In genomic region chr16:22352726-22353125, GRCh38 we compare ENCODE assay signal across 16 cellular contexts. TPM values are rescaled to one million over a fixed set of nuclear protein-coding genes. Genes with fewer than 3 reads are reported as not detected.
DNase-seq lines count a peak whose midpoint lies in the region; ATAC-seq, FAIRE-seq and TF ChIP-seq lines count a peak whose summit lies in the region.
"Had no signal": no experiment of that assay in that cellular context is flagged by ENCODE, and none has a peak within 500 bp of the region (broad histone marks: within the 10 kb centered on the region; RNA-seq: fewer than 3 reads in every experiment).

No MANE protein-coding gene starts in this region.

- H3K9me2 ChIP-seq in SK-N-SH = no peaks in the 10 kb centered on the region

- H3K36me3 ChIP-seq in SK-N-SH (replicated peaks in 1 of 2; ENCODE audit: control insufficient read depth in 1 of 2, insufficient read depth in 2 of 2, low read length in 1 of 2) (peaks cover 16 to 56% of the 10 kb centered on the region in 2 experiments), HUES48 (ENCODE audit: control insufficient read depth, insufficient read depth, low read length) (peaks cover 46% of the 10 kb centered on the region), colonic mucosa (peaks cover 19% of the 10 kb centered on the region), rectal smooth muscle tissue (ENCODE audit: control insufficient read depth, insufficient read depth, low read length) (peaks cover 14% of the 10 kb centered on the region)

- peaks cover 81% of the 10 kb centered on the region for H3K79me2 ChIP-seq in SK-N-SH (ENCODE audit: insufficient read depth)

- peaks cover 44% of the 10 kb centered on the region for H3F3A ChIP-seq in SK-N-SH (replicated peaks; ENCODE audit: insufficient read depth)

- CTCF ChIA-PET in SK-N-SH (lab: Yijun Ruan, JAX) = interaction anchor here (2.5 kb wide), 1 partner anchor 31 kb away, joined by 8 read pairs; no protein-coding TSS in a partner anchor

- intact Hi-C loops in colonic mucosa (cut with DNase I) = no loop called here

- H3K4me3 ChIP-seq in SK-N-SH (ENCODE audit: low read depth in 2 of 2, low read length in 1 of 2) = no peak overlapping the region
- H3K4me3 ChIP-seq in HUES48 (ENCODE audit: low read depth, low read length) = no peak overlapping the region
- H3K4me3 ChIP-seq in colonic mucosa = no peak overlapping the region
- H3K4me3 ChIP-seq in rectal smooth muscle tissue (ENCODE audit: low read length) = no peak overlapping the region

- POLR2A ChIA-PET in SK-N-SH (lab: Yijun Ruan, JAX) = no interaction called here

- DNase-seq in SK-N-SH (no peak), colonic mucosa (no peak), D721Med (ENCODE audit: insufficient read length, low spot score) (no peak), GM10266 (ENCODE audit: extremely low spot score) (no peak)
- no peak for DNase-seq in stimulated activated CD4-positive, alpha-beta T cell treated with anti-CD3 and anti-CD28 coated beads, Interleukin-2, amount 100 ng/mL, for 48 hours
- DNase-seq: activated B cell treated with CpG ODN at 0.5 μM for 24 hours, NCI-H1436, PC-3, substantia nigra, SW 1271 had no signal

- H3K9ac ChIP-seq in SK-N-SH (peak overlapping the region; percentile 57), HUES48 (ENCODE audit: low read depth, low read length) (peak overlapping the region; percentile 48; the same call in 1 of the 2 replicates), colonic mucosa (ENCODE audit: low read depth in 2 of 2, low read length in 2 of 2) (no peak overlapping the region), rectal smooth muscle tissue (ENCODE audit: low read length) (no peak overlapping the region)

- peaks cover 3 to 20% of the 10 kb centered on the region in 2 experiments; a peak in 3 of 4 replicates for H3K4me1 ChIP-seq in SK-N-SH (ENCODE audit: control insufficient read depth in 1 of 2, insufficient read depth in 2 of 2, low read depth in 1 of 2, low read length in 1 of 2)
- peaks cover 23% of the 10 kb centered on the region for H3K4me1 ChIP-seq in HUES48 (ENCODE audit: control insufficient read depth, insufficient read depth, low read length)
- peaks cover 6% of the 10 kb centered on the region for H3K4me1 ChIP-seq in colonic mucosa
- peaks cover 9% of the 10 kb centered on the region for H3K4me1 ChIP-seq in rectal smooth muscle tissue (ENCODE audit: control insufficient read depth, insufficient read depth, low read length)

- TF ChIP-seq CTCF in SK-N-SH (IDR thresholded peaks at IDR 0.05) (no peak), colonic mucosa (IDR thresholded peaks at IDR 0.05) (no peak), D721Med (IDR thresholded peaks at IDR 0.05; ENCODE audit: insufficient read depth, missing control alignments) (no peak), GM10266 (IDR thresholded peaks at IDR 0.05; ENCODE audit: control insufficient read depth, insufficient read depth, low read depth, missing control alignments) (no peak)

- peak overlapping the region; percentile 64 to 96; a peak in 3 of 4 replicates for H3K27ac ChIP-seq in SK-N-SH (ENCODE audit: low read depth in 2 of 2, low read length in 1 of 2)
- H3K27ac ChIP-seq in HUES48 (ENCODE audit: low read depth, low read length) = peak overlapping the region; percentile 98
- H3K27ac ChIP-seq in colonic mucosa = peak overlapping the region; percentile 62
- peak overlapping the region; percentile 73 for H3K27ac ChIP-seq in rectal smooth muscle tissue (ENCODE audit: low read depth, low read length)
- H3K27ac ChIP-seq: 22Rv1 had no signal

- no peaks in the 10 kb centered on the region for H3K9me3 ChIP-seq in SK-N-SH
- no peaks in the 10 kb centered on the region for H3K9me3 ChIP-seq in HUES48 (ENCODE audit: control insufficient read depth, insufficient read depth, low read length)
- H3K9me3 ChIP-seq in colonic mucosa = no peaks in the 10 kb centered on the region

- no peaks in the 10 kb centered on the region for H3K27me3 ChIP-seq in SK-N-SH (ENCODE audit: insufficient read depth)
- H3K27me3 ChIP-seq in HUES48 (ENCODE audit: control insufficient read depth, insufficient read depth, low read length) = no peaks in the 10 kb centered on the region
- no peaks in the 10 kb centered on the region for H3K27me3 ChIP-seq in colonic mucosa
- H3K27me3 ChIP-seq in rectal smooth muscle tissue (ENCODE audit: control insufficient read depth, insufficient read depth, low read length) = no peaks in the 10 kb centered on the region

- 91% methylated on average over 4 of the region's 4 CpGs for WGBS in SK-N-SH (ENCODE audit: low lambda C conversion rate)

- TF ChIP-seq EP300 in SK-N-SH (IDR thresholded peaks at IDR 0.05; ENCODE audit: borderline replicate concordance in 1 of 2, low read depth in 1 of 2, low read length in 1 of 2) = no peak

- no peak for FAIRE-seq in D721Med (lab: Jason Lieb, UNC)
- FAIRE-seq: frontal cortex, GM12891 had no signal

- TF ChIP-seq RAD21 in SK-N-SH (IDR thresholded peaks at IDR 0.05; ENCODE audit: low read length) = no peak

- H4K20me1 ChIP-seq in SK-N-SH (ENCODE audit: insufficient read depth) = no peaks in the 10 kb centered on the region

- peak overlapping the region; percentile 52; the same call in 1 of the 2 replicates for H3K4me2 ChIP-seq in SK-N-SH

- no peak overlapping the region for H2AFZ ChIP-seq in SK-N-SH (ENCODE audit: low read depth)

- ATAC-seq in SK-N-SH treated with all-trans-retinoic acid at 6 μM for 48 hours = no peak

TF ChIP-seq in SK-N-SH, 30 proteins besides CTCF, POLR2A, EP300 and RAD21:
- no peak for TF ChIP-seq MXI1 (IDR thresholded peaks at IDR 0.05; ENCODE audit: low read depth, low read length)
- TF ChIP-seq TAF1 (IDR thresholded peaks at IDR 0.05; ENCODE audit: borderline replicate concordance, low read depth, low read length) = no peak
- no peak for TF ChIP-seq RXRA (IDR thresholded peaks at IDR 0.05; ENCODE audit: borderline replicate concordance, low read depth)
- no peak for TF ChIP-seq USF2 (IDR thresholded peaks at IDR 0.05; ENCODE audit: borderline replicate concordance, low read depth, low read length)
- no peak for TF ChIP-seq JUND (IDR thresholded peaks at IDR 0.05)
TF ChIP-seq in SK-N-SH: peak in this region for 0.

TF ChIP-seq in SK-N-SH treated with all-trans-retinoic acid at 6 μM for 48 hours, 23 proteins besides CTCF, POLR2A, EP300 and RAD21 (continues in another document):
- TF ChIP-seq ZFP30 (CRISPR knock-in tag; IDR thresholded peaks at IDR 0.05) (no peak), TOX (CRISPR knock-in tag; IDR thresholded peaks at IDR 0.05; ENCODE audit: borderline replicate concordance) (no peak), OSR1 (CRISPR knock-in tag; IDR thresholded peaks at IDR 0.05) (no peak), SNAI2 (CRISPR knock-in tag; IDR thresholded peaks at IDR 0.05) (no peak), PATZ1 (CRISPR knock-in tag; IDR thresholded peaks at IDR 0.05; ENCODE audit: borderline replicate concordance) (no peak), TCF4 (CRISPR knock-in tag; IDR thresholded peaks at IDR 0.05; ENCODE audit: borderline replicate concordance) (no peak), ISL1 (CRISPR knock-in tag; IDR thresholded peaks at IDR 0.05) (no peak), ZNF70 (CRISPR knock-in tag; IDR thresholded peaks at IDR 0.05) (no peak), RARB (CRISPR knock-in tag; IDR thresholded peaks at IDR 0.05) (no peak), TSHZ2 (CRISPR knock-in tag; IDR thresholded peaks at IDR 0.05) (no peak)

RNA-seq across cellular contexts. Expression of gene CDR2, which starts 21.7 kb away (rescaled TPM):
- polyA plus RNA-seq in SK-N-SH (2012; rRNA removed) = 30.3 and 38.1 TPM in 2 replicates
- 34.2 and 35.3 TPM in 2 replicates for polyA plus RNA-seq in SK-N-SH (2012; cell fraction: cytosol; rRNA removed)
- polyA plus RNA-seq in SK-N-SH (2012; cell fraction: nucleus; rRNA removed) = 21.2 and 28.0 TPM in 2 replicates
- 10 to 100 TPM; 24.0 to 31.5 TPM for total RNA-seq in colonic mucosa

RNA-seq across cellular contexts. Expression of gene POLR3E, which starts 55.5 kb away (rescaled TPM):
- polyA plus RNA-seq in SK-N-SH (2012; rRNA removed) = 57.4 and 59.6 TPM in 2 replicates
- 32.0 and 33.3 TPM in 2 replicates for polyA plus RNA-seq in SK-N-SH (2012; cell fraction: cytosol; rRNA removed)
- 158 and 191 TPM in 2 replicates for polyA plus RNA-seq in SK-N-SH (2012; cell fraction: nucleus; rRNA removed)
- total RNA-seq in colonic mucosa = 10 to 100 TPM; 34.4 to 43.4 TPM

Comparison
In these comparisons a context has a peak if more than half of its experiments do, and no peak if none do; other contexts are left out.
1. H3K9ac ChIP-seq: peak in SK-N-SH (single experiment) and HUES48 (single experiment); none in colonic mucosa (0 of 2) and rectal smooth muscle tissue (single experiment).
2. Peak in every context shown above with its lines, with median percentiles within 50 percentile points of each other: H3K27ac ChIP-seq.